Comparison of ENCODE assay signal across 30 cellular contexts in the genomic region with DNA sequence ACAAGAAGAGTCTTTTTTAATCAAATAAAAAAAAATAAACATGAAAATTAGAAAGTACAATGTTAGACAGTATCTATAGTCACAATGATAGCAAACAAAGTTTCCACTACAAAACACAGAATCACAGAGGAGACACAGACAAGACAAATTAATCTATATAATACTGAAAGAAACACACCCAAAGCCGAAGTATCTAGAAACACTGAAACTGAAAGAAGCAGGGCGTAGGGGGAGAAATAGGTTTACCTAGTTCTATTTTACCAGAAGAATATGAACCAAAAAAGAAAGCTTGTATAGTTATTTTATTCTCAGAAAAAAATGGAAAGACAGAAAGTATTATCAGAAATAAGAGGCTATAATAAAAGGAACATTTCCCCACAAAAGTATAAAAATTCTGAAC.
"Had no signal": no experiment of that assay in that cellular context is flagged by ENCODE, and none has a peak within 500 bp of the region (broad histone marks: within the 10 kb centered on the region; RNA-seq: fewer than 3 reads in every experiment).

No MANE protein-coding gene starts in this region.

- H3K4me3 Mint-ChIP-seq: activated B cell treated with CpG ODN at 0.5 μM for 24 hours; activated T-cell treated with anti-CD3 and anti-CD28 coated beads, Interleukin-2, amount 50 U/mL, for 24 hours; neural crest cell; stimulated activated effector memory CD8-positive, alpha-beta T cell treated with anti-CD3 and anti-CD28 coated beads, Interleukin-12 subunit alpha, Interleukin-12 subunit beta, amount 100 ng/mL, for 72 hours; stimulated activated naive CD8-positive, alpha-beta T cell treated with anti-CD3 and anti-CD28 coated beads, Interleukin-15, amount 100 ng/mL, for 72 hours; T-helper 17 cell; type B pancreatic cell had no signal

- H3K27ac ChIP-seq: brain microvascular endothelial cell, coronary artery, dorsolateral prefrontal cortex, pancreas, psoas muscle, sigmoid colon, uterus had no signal

- H3K27me3 Mint-ChIP-seq: activated B cell treated with CpG ODN at 0.5 μM for 24 hours; activated T-cell treated with anti-CD3 and anti-CD28 coated beads, Interleukin-2, amount 50 U/mL, for 24 hours; stimulated activated naive CD8-positive, alpha-beta T cell treated with anti-CD3 and anti-CD28 coated beads, Interleukin-15, amount 100 ng/mL, for 72 hours; T-helper 17 cell; type B pancreatic cell had no signal

- H3K36me3 ChIP-seq: uterus had no signal

- H3K9me3 Mint-ChIP-seq: stimulated activated effector memory CD8-positive, alpha-beta T cell treated with anti-CD3 and anti-CD28 coated beads, Interleukin-12 subunit alpha, Interleukin-12 subunit beta, amount 100 ng/mL, for 72 hours; type B pancreatic cell had no signal

- H3K4me1 ChIP-seq: pancreas, psoas muscle, sigmoid colon, uterus had no signal

- H3K4me3 ChIP-seq: coronary artery, pancreas, psoas muscle, sigmoid colon, uterus had no signal

- H3K27ac Mint-ChIP-seq: activated B cell treated with CpG ODN at 0.5 μM for 24 hours; activated T-cell treated with anti-CD3 and anti-CD28 coated beads, Interleukin-2, amount 50 U/mL, for 24 hours; stimulated activated effector memory CD8-positive, alpha-beta T cell treated with anti-CD3 and anti-CD28 coated beads, Interleukin-12 subunit alpha, Interleukin-12 subunit beta, amount 100 ng/mL, for 72 hours; stimulated activated naive CD8-positive, alpha-beta T cell treated with anti-CD3 and anti-CD28 coated beads, Interleukin-15, amount 100 ng/mL, for 72 hours; T-helper 17 cell; type B pancreatic cell had no signal

- H3K27me3 ChIP-seq: brain microvascular endothelial cell, dorsolateral prefrontal cortex, pancreas, sigmoid colon, uterus had no signal

- H3K4me1 Mint-ChIP-seq: neural crest cell; stimulated activated effector memory CD8-positive, alpha-beta T cell treated with anti-CD3 and anti-CD28 coated beads, Interleukin-12 subunit alpha, Interleukin-12 subunit beta, amount 100 ng/mL, for 72 hours had no signal

- DNase-seq: activated B cell treated with CpG ODN at 0.5 μM for 24 hours; activated CD4-positive, alpha-beta T cell treated with anti-CD3 and anti-CD28 coated beads, Interleukin-2, amount 50 U/mL, for 1 hour; activated CD8-positive, alpha-beta memory T cell treated with anti-CD3 and anti-CD28 coated beads, Interleukin-2, amount 50 U/mL, for 4 hours; activated gamma-delta T cell; activated naive CD4-positive, alpha-beta T cell treated with anti-CD3 and anti-CD28 coated beads, Interleukin-2, amount 50 U/mL, for 16 hours; activated T-cell treated with anti-CD3 and anti-CD28 coated beads, Interleukin-2, amount 50 U/mL, for 24 hours; amniotic stem cell; brain microvascular endothelial cell; dorsolateral prefrontal cortex; effector memory CD4-positive, alpha-beta T cell; erythroblast; head of caudate nucleus; hippocampal formation; kidney; left colon; mammary epithelial cell; nucleus accumbens; pancreas; psoas muscle; sigmoid colon; small intestine; stimulated activated CD4-positive, alpha-beta T cell treated with anti-CD3 and anti-CD28 coated beads, Interleukin-4, amount 100 ng/mL, for 24 hours; stimulated activated naive CD8-positive, alpha-beta T cell treated with anti-CD3 and anti-CD28 coated beads, Interleukin-15, amount 100 ng/mL, for 72 hours; substantia nigra; T-helper 17 cell; uterus had no signal

- ATAC-seq: left colon; pancreas; psoas muscle; stimulated activated effector memory CD8-positive, alpha-beta T cell treated with anti-CD3 and anti-CD28 coated beads, Interleukin-12 subunit alpha, Interleukin-12 subunit beta, amount 100 ng/mL, for 72 hours; stimulated activated naive CD8-positive, alpha-beta T cell treated with anti-CD3 and anti-CD28 coated beads, Interleukin-15, amount 100 ng/mL, for 72 hours; T-helper 17 cell had no signal

- H3K9me3 ChIP-seq: pancreas, uterus had no signal
